ENCODE assay signal across 1 cellular context in genomic region chr4:48212165-48212564, GRCh38.
TF ChIP-seq lines count a peak whose summit lies in the region.

No MANE protein-coding gene starts in this region.

TF ChIP-seq in K562, 482 proteins besides CTCF, POLR2A, EP300 and RAD21 (continued from another document and continues in another):
- TF ChIP-seq HMBOX1 (IDR thresholded peaks at IDR 0.05) (peak; percentile 93), FUS (optimal IDR thresholded peaks at IDR 0.05; ENCODE audit: low read depth, low read length) (no peak), RREB1 (CRISPR knock-in tag; IDR thresholded peaks at IDR 0.05) (no peak), BRCA1 (IDR thresholded peaks at IDR 0.05) (no peak), BRCA1 (CRISPR knock-in tag; IDR thresholded peaks at IDR 0.05) (no peak), NR2C1 (IDR thresholded peaks at IDR 0.05) (no peak), NR2C1 (tag; IDR thresholded peaks at IDR 0.05) (0 out of 2 replicates have a peak, but pooled peaks have one; percentile 16), ZBTB2 (IDR thresholded peaks at IDR 0.05) (no peak; the same call in 1 of the 2 replicates), TAF1 (IDR thresholded peaks at IDR 0.05; ENCODE audit: control insufficient read depth, extremely low read depth, insufficient read depth, low read length, severe bottlenecking) (no peak), AFF4 (CRISPR knock-in tag; IDR thresholded peaks at IDR 0.05) (no peak), DIDO1 (tag; IDR thresholded peaks at IDR 0.05; ENCODE audit: low read depth) (no peak), MLX (CRISPR knock-in tag; conservative IDR thresholded peaks at IDR 0.05) (no peak), ZNF146 (CRISPR knock-in tag; IDR thresholded peaks at IDR 0.05; ENCODE audit: unreplicated experiment) (no peak), CSDE1 (IDR thresholded peaks at IDR 0.05) (no peak), XRCC5 (IDR thresholded peaks at IDR 0.05; ENCODE audit: low read depth, low read length) (no peak), ZNF592 (IDR thresholded peaks at IDR 0.05) (no peak; the same call in none of the 2 replicates), SIX5 (IDR thresholded peaks at IDR 0.05; ENCODE audit: borderline replicate concordance in 1 of 2, insufficient read depth in 1 of 2, low read depth in 1 of 2, low read length in 2 of 2) (no peak), HIVEP1 (CRISPR knock-in tag; IDR thresholded peaks at IDR 0.05) (no peak), CEBPZ (IDR thresholded peaks at IDR 0.05; ENCODE audit: borderline replicate concordance, low read depth, low read length) (no peak), JUND (IDR thresholded peaks at IDR 0.05; ENCODE audit: borderline replicate concordance, low read depth, low read length) (peak; percentile 54; the same call in 1 of the 2 replicates), JUND (tag; IDR thresholded peaks at IDR 0.05; ENCODE audit: borderline replicate concordance, low read depth, low read length) (peak; percentile 25; the same call in 1 of the 3 replicates), ELF1 (tag; IDR thresholded peaks at IDR 0.05) (0 out of 2 replicates have a peak, but pooled peaks have one; percentile 36), MCM2 (IDR thresholded peaks at IDR 0.05; ENCODE audit: low read depth) (no peak), NR2F6 (CRISPR knock-in tag; IDR thresholded peaks at IDR 0.05) (no peak), FOXJ3 (CRISPR knock-in tag; IDR thresholded peaks at IDR 0.05) (no peak), MTA2 (IDR thresholded peaks at IDR 0.05; ENCODE audit: low read depth) (no peak), PML (IDR thresholded peaks at IDR 0.05; ENCODE audit: low read length) (no peak), POLR3G (IDR thresholded peaks at IDR 0.05; ENCODE audit: extremely low read depth, insufficient read length, insufficient replicate concordance) (no peak), PATZ1 (CRISPR knock-in tag; IDR thresholded peaks at IDR 0.05; ENCODE audit: borderline replicate concordance) (no peak), MAFF (IDR thresholded peaks at IDR 0.05; ENCODE audit: low read length) (no peak), SP2 (IDR thresholded peaks at IDR 0.05; ENCODE audit: extremely low read depth, low read depth, low read length, poor library complexity, severe bottlenecking) (no peak), DLX4 (CRISPR knock-in tag; IDR thresholded peaks at IDR 0.05) (no peak), TSC22D4 (tag; IDR thresholded peaks at IDR 0.05) (no peak)
